19 cellular contexts compared by ENCODE assay signal in genomic region chr10:73161079-73161478, GRCh38.
"Had no signal": no experiment of that assay in that cellular context is flagged by ENCODE, and none has a peak within 500 bp of the region (broad histone marks: within the 10 kb centered on the region; RNA-seq: fewer than 3 reads in every experiment).

No MANE protein-coding gene starts in this region.

- H3K4me1 Mint-ChIP-seq: nephron progenitor cell had no signal

- DNase-seq: activated CD4-positive, alpha-beta T cell treated with anti-CD3 and anti-CD28 coated beads for 1 hour; activated CD4-positive, alpha-beta T cell treated with anti-CD3 and anti-CD28 coated beads, Interleukin-2, amount 50 U/mL, for 48 hours; activated gamma-delta T cell; activated T-cell treated with anti-CD3 and anti-CD28 coated beads, Interleukin-2, amount 50 U/mL, for 48 hours; aorta; brain microvascular endothelial cell; central memory CD4-positive, alpha-beta T cell; kidney; nephron progenitor cell; nucleus accumbens; retina; stimulated activated naive CD8-positive, alpha-beta T cell treated with anti-CD3 and anti-CD28 coated beads, Interleukin-15, amount 100 ng/mL, for 72 hours; SW 1271; WERI-Rb-1 had no signal

- H3K4me3 ChIP-seq: coronary artery, lung had no signal

- H3K27ac ChIP-seq: brain microvascular endothelial cell, coronary artery, WERI-Rb-1 had no signal

- H3K27me3 ChIP-seq: brain microvascular endothelial cell had no signal

- H3K27me3 Mint-ChIP-seq: stimulated activated naive CD8-positive, alpha-beta T cell treated with anti-CD3 and anti-CD28 coated beads, Interleukin-15, amount 100 ng/mL, for 72 hours; type B pancreatic cell had no signal

- ATAC-seq: left lobe of liver; stimulated activated naive CD8-positive, alpha-beta T cell treated with anti-CD3 and anti-CD28 coated beads, Interleukin-15, amount 100 ng/mL, for 72 hours had no signal

- H3K4me3 Mint-ChIP-seq: nephron progenitor cell; stimulated activated naive CD8-positive, alpha-beta T cell treated with anti-CD3 and anti-CD28 coated beads, Interleukin-15, amount 100 ng/mL, for 72 hours; type B pancreatic cell had no signal

- H3K27ac Mint-ChIP-seq: nephron progenitor cell, type B pancreatic cell had no signal

- FAIRE-seq: frontal cortex, kidney had no signal

- H3K9me3 Mint-ChIP-seq: stimulated activated naive CD8-positive, alpha-beta T cell treated with anti-CD3 and anti-CD28 coated beads, Interleukin-15, amount 100 ng/mL, for 72 hours; type B pancreatic cell had no signal
